29 cellular contexts compared by ENCODE assay signal in the genomic region with DNA sequence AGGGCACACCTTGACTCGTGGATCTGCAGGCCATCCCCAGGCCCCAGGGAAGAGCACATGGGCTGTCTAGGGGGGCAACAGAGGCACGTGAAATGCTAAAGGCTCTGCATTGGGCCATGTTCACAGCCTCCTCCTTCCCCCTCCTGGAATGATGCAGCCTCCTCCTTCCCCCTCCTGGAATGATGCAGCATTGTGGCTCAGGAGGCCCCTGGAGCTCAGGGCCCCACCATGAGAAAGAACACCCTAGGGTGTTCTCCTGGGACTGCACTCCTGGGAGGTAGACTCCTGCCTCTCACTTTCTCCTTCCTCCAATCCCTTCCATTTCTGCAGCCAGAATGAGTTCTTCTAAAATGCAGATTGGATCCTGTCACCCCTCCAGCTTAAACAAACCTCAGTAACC. TPM values are rescaled to one million over a fixed set of nuclear protein-coding genes. Genes with fewer than 3 reads are reported as not detected.
"Had no signal": no experiment of that assay in that cellular context is flagged by ENCODE, and none has a peak within 500 bp of the region (broad histone marks: within the 10 kb centered on the region; RNA-seq: fewer than 3 reads in every experiment).

No MANE protein-coding gene starts in this region.

- H3K4me1 ChIP-seq: colonic mucosa, esophagus squamous epithelium, lower lobe of right lung had no signal

- H3K9me3 Mint-ChIP-seq: dendritic cell treated with granulocyte-macrophage colony-stimulating factor and Interleukin-4, amounts not matched to agents 40 ng/mL and 50 ng/mL, for 4 days; effector memory CD8-positive, alpha-beta T cell; endodermal cell; memory B cell; mesothelial cell of epicardium had no signal

- H3K27ac ChIP-seq: colonic mucosa, epithelial cell of prostate, esophagus squamous epithelium, gastrocnemius medialis, heart right ventricle, left lung, lower lobe of right lung had no signal

- H3K36me3 ChIP-seq: colonic mucosa, esophagus squamous epithelium, gastrocnemius medialis, heart right ventricle, left lung, lower lobe of right lung had no signal

- H3K4me3 ChIP-seq: colonic mucosa, esophagus squamous epithelium, gastrocnemius medialis, heart right ventricle, left lung, lower lobe of right lung, mucosa of descending colon had no signal

- H3K27me3 ChIP-seq: colonic mucosa, gastrocnemius medialis had no signal

- H3K9me3 ChIP-seq: colonic mucosa, esophagus squamous epithelium, gastrocnemius medialis, heart right ventricle, left lung, lower lobe of right lung, mucosa of descending colon had no signal

- H3K36me3 Mint-ChIP-seq: memory B cell, mesothelial cell of epicardium had no signal

- ATAC-seq: effector memory CD8-positive, alpha-beta T cell; esophagus mucosa; gastrocnemius medialis; heart right ventricle; left cardiac atrium; left lung; left ventricle myocardium superior; lower lobe of right lung; mucosa of descending colon had no signal

- H3K27ac Mint-ChIP-seq: dendritic cell treated with granulocyte-macrophage colony-stimulating factor and Interleukin-4, amounts not matched to agents 40 ng/mL and 50 ng/mL, for 4 days; effector memory CD8-positive, alpha-beta T cell; endodermal cell; memory B cell; mesothelial cell of epicardium had no signal

- DNase-seq: colonic mucosa; cortex of kidney; effector CD8-positive, alpha-beta T cell; effector memory CD8-positive, alpha-beta T cell; endodermal cell; erythroblast; esophagus squamous epithelium; foreskin fibroblast; foreskin melanocyte; gastrocnemius medialis; glutamatergic neuron; head of caudate nucleus; heart right ventricle; hippocampal formation; left cardiac atrium; left lung; left ventricle myocardium superior; lower lobe of right lung; mesendoderm; mucosa of descending colon had no signal

- H3K4me1 Mint-ChIP-seq: memory B cell had no signal

- H3K4me3 Mint-ChIP-seq: dendritic cell treated with granulocyte-macrophage colony-stimulating factor and Interleukin-4, amounts not matched to agents 40 ng/mL and 50 ng/mL, for 4 days; effector memory CD8-positive, alpha-beta T cell; endodermal cell; memory B cell; mesothelial cell of epicardium had no signal

RNA-seq across cellular contexts. Expression of a gene that starts 1.5 kb away (rescaled TPM):
- total RNA-seq: dermis microvascular lymphatic vessel endothelial cell, endodermal cell, esophagus squamous epithelium, glomerular endothelial cell, left ventricle myocardium superior, lung microvascular endothelial cell had no signal
- polyA plus RNA-seq: keratinocyte had no signal
